ENCODE assay signal across 10 cellular contexts in the genomic region with DNA sequence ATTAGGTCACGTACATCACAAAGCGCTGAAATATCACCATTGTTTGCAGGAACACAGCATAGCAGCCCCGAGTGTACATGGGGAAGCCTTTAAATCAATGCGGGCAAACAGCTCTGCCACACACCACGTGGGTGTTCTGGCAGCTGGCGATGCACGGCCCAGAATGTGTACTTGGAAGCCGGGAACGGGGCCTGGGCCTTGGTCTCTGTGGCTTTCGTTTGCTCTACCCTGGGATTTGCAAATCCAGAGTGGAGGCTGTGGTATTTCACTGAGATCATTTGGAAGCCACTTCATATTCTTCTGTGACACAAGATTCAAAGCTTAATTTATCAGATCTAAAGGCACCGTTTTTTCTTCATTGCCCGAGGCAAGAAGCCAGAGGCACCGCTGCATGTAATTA.
DNase-seq lines count a peak whose midpoint lies in the region; ATAC-seq and TF ChIP-seq lines count a peak whose summit lies in the region.
"Had no signal": no experiment of that assay in that cellular context is flagged by ENCODE, and none has a peak within 500 bp of the region (broad histone marks: within the 10 kb centered on the region; RNA-seq: fewer than 3 reads in every experiment).

No MANE protein-coding gene starts in this region.

- no peaks in the 10 kb centered on the region for H3K4me1 Mint-ChIP-seq in activated T-helper 17 cell treated with anti-CD3 and anti-CD28 coated beads, Interleukin-2, amount 50 U/mL, for 72 hours
- H3K4me1 Mint-ChIP-seq: memory B cell had no signal

- H3K4me3 ChIP-seq in stomach: no peak overlapping the region

- H3K27ac ChIP-seq in stomach: no peak overlapping the region

- no peak for TF ChIP-seq POLR2A in stomach (IDR thresholded peaks at IDR 0.05)

- peaks cover 0 to 7% (median 0%) of the 10 kb centered on the region in 4 donors for H3K4me1 ChIP-seq in stomach
- H3K4me1 ChIP-seq: Caco-2 had no signal

- 52 to 60% (median 59%) methylated on average over 13 of the region's 13 CpGs for WGBS in stomach, 5 donors

- H3K9me3 Mint-ChIP-seq in activated T-helper 17 cell treated with anti-CD3 and anti-CD28 coated beads, Interleukin-2, amount 50 U/mL, for 72 hours: no peaks in the 10 kb centered on the region
- H3K9me3 Mint-ChIP-seq: memory B cell had no signal

- in situ Hi-C loops in GM13976 (cut with MboI; ENCODE audit: low sequenced_read_pairs, unreplicated experiment): no loop called here

- no peak for TF ChIP-seq EP300 in stomach (IDR thresholded peaks at IDR 0.05)

- no peak for ATAC-seq in HG02973 (IDR thresholded peaks at IDR 0.05; ENCODE audit: unreplicated experiment)
- no peak for ATAC-seq in activated T-helper 17 cell treated with anti-CD3 and anti-CD28 coated beads, Interleukin-2, amount 50 U/mL, for 72 hours (replicated peaks)

- peak; percentile 79 for DNase-seq in NCI-H1694 (lab: John Stamatoyannopoulos, UW)
- DNase-seq in SHP77 (lab: John Stamatoyannopoulos, UW): peak; percentile 94 to 95
- peak; percentile 86 for DNase-seq in inferior parietal cortex (ENCODE audit: extremely low spot score)
- peak; percentile 25 for DNase-seq in stomach
- DNase-seq in GM13976 (ENCODE audit: low spot score): no peak
- DNase-seq: Caco-2, NCI-H1048 had no signal

- H3K36me3 Mint-ChIP-seq in activated T-helper 17 cell treated with anti-CD3 and anti-CD28 coated beads, Interleukin-2, amount 50 U/mL, for 72 hours (ENCODE audit: low read depth): no peaks in the 10 kb centered on the region
- H3K36me3 Mint-ChIP-seq: memory B cell had no signal

- intact Hi-C loops in stomach (cut with DNase I; ENCODE audit: low total_unique reads): no loop called here

- no peak overlapping the region for H3K27ac Mint-ChIP-seq in activated T-helper 17 cell treated with anti-CD3 and anti-CD28 coated beads, Interleukin-2, amount 50 U/mL, for 72 hours
- H3K27ac Mint-ChIP-seq: memory B cell had no signal

- no peak for TF ChIP-seq CTCF in stomach (IDR thresholded peaks at IDR 0.05)
- TF ChIP-seq CTCF in GM13976 (IDR thresholded peaks at IDR 0.05; ENCODE audit: borderline replicate concordance, control extremely low read depth, extremely low read depth, insufficient read depth, missing control alignments): no peak

- H3K9me3 ChIP-seq in stomach: no peaks in the 10 kb centered on the region

- no peak overlapping the region for H3K4me3 Mint-ChIP-seq in activated T-helper 17 cell treated with anti-CD3 and anti-CD28 coated beads, Interleukin-2, amount 50 U/mL, for 72 hours
- H3K4me3 Mint-ChIP-seq: memory B cell had no signal

- H3K36me3 ChIP-seq in stomach: no peaks in the 10 kb centered on the region

- no peaks in the 10 kb centered on the region for H3K27me3 Mint-ChIP-seq in activated T-helper 17 cell treated with anti-CD3 and anti-CD28 coated beads, Interleukin-2, amount 50 U/mL, for 72 hours

- no peaks in the 10 kb centered on the region for H3K27me3 ChIP-seq in stomach
